Comparison of ENCODE assay signal across 19 cellular contexts in the genomic region with DNA sequence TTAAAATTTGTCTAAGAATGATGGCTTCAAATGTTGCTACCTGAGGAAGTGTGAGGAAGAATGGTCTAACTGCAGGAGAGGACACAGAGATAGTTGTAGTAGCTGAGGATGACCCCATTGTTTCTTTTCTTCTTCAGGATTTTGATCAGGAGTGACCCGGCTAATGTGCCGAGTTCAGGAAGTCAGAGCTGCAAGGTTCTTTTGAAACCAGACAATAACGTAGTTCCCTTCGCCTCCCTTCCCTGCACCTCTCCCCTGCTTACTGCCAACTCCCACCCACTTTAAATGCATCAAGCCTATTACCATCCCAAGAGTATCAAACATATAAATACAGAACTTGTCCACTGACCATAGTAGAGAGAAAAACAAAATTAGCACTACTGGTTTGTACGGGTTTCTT. TPM values are rescaled to one million over a fixed set of nuclear protein-coding genes. Genes with fewer than 3 reads are reported as not detected.
DNase-seq lines count a peak whose midpoint lies in the region; ATAC-seq and TF ChIP-seq lines count a peak whose summit lies in the region.
"Had no signal": no experiment of that assay in that cellular context is flagged by ENCODE, and none has a peak within 500 bp of the region (broad histone marks: within the 10 kb centered on the region; RNA-seq: fewer than 3 reads in every experiment).

No MANE protein-coding gene starts in this region.

- peak overlapping the region; percentile 90 to 94 (median 90) for H3K4me3 Mint-ChIP-seq in brain
- H3K4me3 Mint-ChIP-seq: activated CD4-positive, alpha-beta T cell treated with anti-CD3 and anti-CD28 coated beads for 36 hours; CD4-positive, alpha-beta T cell; effector memory CD8-positive, alpha-beta T cell had no signal

- no peak for ATAC-seq in thoracic aorta (ENCODE audit: insufficient number of reproducible peaks, low FRiP score, low read depth)
- ATAC-seq in upper lobe of right lung: no peak
- ATAC-seq in HG03565 (IDR thresholded peaks at IDR 0.05; ENCODE audit: unreplicated experiment): no peak
- ATAC-seq: activated CD4-positive, alpha-beta T cell treated with anti-CD3 and anti-CD28 coated beads for 36 hours; effector memory CD8-positive, alpha-beta T cell had no signal

- H3K4me1 ChIP-seq in mesendoderm (ENCODE audit: control insufficient read depth, low read depth, low read length) (no peaks in the 10 kb centered on the region), thoracic aorta (ENCODE audit: control insufficient read depth in 1 of 2, low read depth in 2 of 2) (peaks cover 0 to 7% of the 10 kb centered on the region in 2 donors), upper lobe of right lung (no peaks in the 10 kb centered on the region)

- H3K27ac Mint-ChIP-seq in brain: peak overlapping the region in 4 of 5 experiments; percentile 29 to 97 (median 88)
- H3K27ac Mint-ChIP-seq: activated CD4-positive, alpha-beta T cell treated with anti-CD3 and anti-CD28 coated beads for 36 hours; CD4-positive, alpha-beta T cell; effector memory CD8-positive, alpha-beta T cell had no signal

- peak overlapping the region; percentile 55 for H3K4me2 ChIP-seq in mesendoderm (ENCODE audit: low read length)

- H3K27me3 ChIP-seq in mesendoderm (ENCODE audit: insufficient read depth, low read length, poor library complexity): peaks cover 3% of the 10 kb centered on the region
- no peaks in the 10 kb centered on the region for H3K27me3 ChIP-seq in thoracic aorta (replicated peaks; ENCODE audit: insufficient read depth)
- peaks cover 20% of the 10 kb centered on the region for H3K27me3 ChIP-seq in upper lobe of right lung

- H3K9me3 Mint-ChIP-seq in brain: no peaks in the 10 kb centered on the region

- no peaks in the 10 kb centered on the region for H3K9me3 ChIP-seq in thoracic aorta
- no peaks in the 10 kb centered on the region for H3K9me3 ChIP-seq in upper lobe of right lung

- no peak overlapping the region for H2BK5ac ChIP-seq in mesendoderm (ENCODE audit: low read length)

- intact Hi-C loops in upper lobe of right lung (cut with DNase I): no loop called here

- H3K18ac ChIP-seq in mesendoderm (ENCODE audit: low read length): no peak overlapping the region

- H3K36me3 Mint-ChIP-seq in brain: no peaks in the 10 kb centered on the region

- no peaks in the 10 kb centered on the region for H3K79me1 ChIP-seq in mesendoderm (ENCODE audit: low read length)

- H3K23ac ChIP-seq in mesendoderm (ENCODE audit: low read length): no peak overlapping the region

- H3K36me3 ChIP-seq in mesendoderm (ENCODE audit: control insufficient read depth, insufficient read depth, low read length) (no peaks in the 10 kb centered on the region), thoracic aorta (no peaks in the 10 kb centered on the region), upper lobe of right lung (no peaks in the 10 kb centered on the region)

- H3K56ac ChIP-seq in mesendoderm (ENCODE audit: low read length): peak overlapping the region; percentile 81

- H3K4me3 ChIP-seq in mesendoderm (ENCODE audit: low read length) (no peak overlapping the region), thoracic aorta (peak overlapping the region; percentile 69), upper lobe of right lung (no peak overlapping the region)

- peak overlapping the region; percentile 21 for H3K9ac ChIP-seq in mesendoderm (ENCODE audit: low read length)

- H2AK5ac ChIP-seq in mesendoderm (ENCODE audit: low read length): no peak overlapping the region

- H2BK120ac ChIP-seq in mesendoderm (ENCODE audit: low read depth, low read length): no peak overlapping the region

- H3K27me3 Mint-ChIP-seq in brain: peaks cover 56% of the 10 kb centered on the region

- WGBS in mesendoderm (ENCODE audit: extremely low coverage, insufficient coverage, low lambda C conversion rate): no CpG with 5 or more reads among the region's 5 CpGs

- H3K4ac ChIP-seq in mesendoderm (ENCODE audit: low read depth, low read length): no peak overlapping the region

- H3K79me2 ChIP-seq in mesendoderm (ENCODE audit: control insufficient read depth, insufficient read depth, low read length): no peaks in the 10 kb centered on the region

- peaks cover 29% of the 10 kb centered on the region for H3K4me1 Mint-ChIP-seq in brain

- H2BK15ac ChIP-seq in mesendoderm (replicated peaks; ENCODE audit: low read depth): no peak overlapping the region

- TF ChIP-seq CTCF in brain (conservative IDR thresholded peaks at IDR 0.05) (no peak), thoracic aorta (IDR thresholded peaks at IDR 0.05) (no peak), upper lobe of right lung (IDR thresholded peaks at IDR 0.05) (no peak), GM10266 (IDR thresholded peaks at IDR 0.05; ENCODE audit: control insufficient read depth, insufficient read depth, low read depth, missing control alignments) (no peak)

- no peak overlapping the region for H4K5ac ChIP-seq in mesendoderm (ENCODE audit: low read length)

- peak; percentile 21 for DNase-seq in NCI-H82 (lab: John Stamatoyannopoulos, UW)
- no peak for DNase-seq in NCI-H82 treated with DMSO at 0.1 percent for 48 hours (lab: John Stamatoyannopoulos, UW; ENCODE audit: unreplicated experiment)
- peak; percentile 14 for DNase-seq in mesendoderm
- DNase-seq in thoracic aorta (ENCODE audit: low spot score): no peak
- DNase-seq in upper lobe of right lung: no peak
- no peak for DNase-seq in GM10266 (ENCODE audit: extremely low spot score)
- DNase-seq: activated CD4-positive, alpha-beta T cell treated with anti-CD3 and anti-CD28 coated beads for 36 hours; activated naive CD4-positive, alpha-beta T cell treated with anti-CD3 and anti-CD28 coated beads, Interleukin-2, amount 50 U/mL, for 16 hours; CD4-positive, alpha-beta T cell; effector memory CD8-positive, alpha-beta T cell; EL; foreskin fibroblast; midbrain; NCI-H1930; posterior cingulate gyrus; SHP77 had no signal

- H4K8ac ChIP-seq in mesendoderm (ENCODE audit: low read depth, low read length): no peak overlapping the region

- H3K27ac ChIP-seq in mesendoderm (ENCODE audit: low read depth, low read length): no peak overlapping the region
- H3K27ac ChIP-seq in thoracic aorta: no peak overlapping the region
- no peak overlapping the region for H3K27ac ChIP-seq in upper lobe of right lung

RNA-seq across cellular contexts. Expression of a gene that starts 23.3 kb away (rescaled TPM):
- 2.8 TPM for polyA plus RNA-seq in brain (ENCODE audit: insufficient read depth, low read depth, low replicate concordance)
- 5.2 TPM for polyA plus RNA-seq in mesendoderm (2013, experiment 1 of 2)
- polyA plus RNA-seq in mesendoderm (2013, experiment 2 of 2): 4.8 TPM
- total RNA-seq in thoracic aorta (not detected), upper lobe of right lung (not detected)
- total RNA-seq: activated CD4-positive, alpha-beta T cell treated with anti-CD3 and anti-CD28 coated beads for 36 hours; CD4-positive, alpha-beta T cell; T-helper 2 cell treated with Interferon-gamma antibody and Interleukin-4, amounts not matched to agents 100 ng/mL and 5 ng/mL, for 36 hours had no signal

Comparison
In these comparisons a context has a peak if more than half of its experiments do, and no peak if none do; other contexts are left out.
1. DNase-seq: peak in NCI-H82 (single experiment) and mesendoderm (single experiment); none in NCI-H82 treated with DMSO at 0.1 percent for 48 hours (single experiment), thoracic aorta (single experiment), upper lobe of right lung (single experiment) and GM10266 (single experiment).